Comparison of ENCODE assay signal across 12 cellular contexts in the genomic region with DNA sequence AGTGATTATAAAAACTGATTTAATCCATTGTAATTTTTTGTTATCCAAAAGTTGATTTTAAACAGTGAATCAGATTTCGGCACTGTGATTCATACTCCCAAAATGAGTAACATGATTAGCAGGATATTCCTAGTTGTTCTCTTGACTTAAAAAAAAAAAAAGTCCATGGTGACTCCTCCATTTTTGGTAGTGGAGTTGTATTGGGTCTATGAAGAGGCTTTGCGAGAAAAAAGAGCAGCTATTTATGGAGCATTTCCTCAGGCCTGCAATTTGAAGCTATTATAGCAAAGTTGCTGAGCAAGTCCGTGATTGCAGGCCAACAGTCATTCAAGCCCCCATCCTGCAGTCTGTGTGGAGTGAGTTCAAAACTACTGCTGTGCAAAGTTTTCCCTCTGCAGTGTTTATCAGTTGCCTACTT. TPM values are rescaled to one million over a fixed set of nuclear protein-coding genes. Genes with fewer than 3 reads are reported as not detected.
A peak's percentile ranks its signal among the peaks of the same experiment; 100 is the strongest.
DNase-seq lines count a peak whose midpoint lies in the region; FAIRE-seq and TF ChIP-seq lines count a peak whose summit lies in the region.
"Had no signal": no experiment of that assay in that cellular context is flagged by ENCODE, and none has a peak within 500 bp of the region (broad histone marks: within the 10 kb centered on the region; RNA-seq: fewer than 3 reads in every experiment).

No MANE protein-coding gene starts in this region.

- TF ChIP-seq CTCF in cardiac fibroblast (IDR thresholded peaks at IDR 0.05; ENCODE audit: low read depth, low read length) = no peak

- H3K27ac ChIP-seq in subcutaneous abdominal adipose tissue (ENCODE audit: low read depth, low read length) (peak overlapping the region; percentile 77), small intestine (ENCODE audit: low read depth in 1 of 2, low read length in 1 of 2) (no peak overlapping the region)

- H3K9ac ChIP-seq in subcutaneous abdominal adipose tissue (ENCODE audit: low read length in 5 of 5) = peak overlapping the region in 1 of 5 donors; percentile 51

- no peaks in the 10 kb centered on the region for H3K9me3 ChIP-seq in subcutaneous abdominal adipose tissue (ENCODE audit: control insufficient read depth in 5 of 5, low read length in 5 of 5)
- no peaks in the 10 kb centered on the region for H3K9me3 ChIP-seq in small intestine (ENCODE audit: control insufficient read depth, low read depth)

- H3K4me3 ChIP-seq in cardiac fibroblast (replicated peaks in 1 of 2; ENCODE audit: low read depth in 2 of 2, low read length in 2 of 2) (no peak overlapping the region), subcutaneous abdominal adipose tissue (ENCODE audit: low read depth in 1 of 5, low read length in 5 of 5) (no peak overlapping the region), small intestine (ENCODE audit: low read depth in 1 of 2, low read length in 2 of 2) (no peak overlapping the region)

- DNase-seq in HS-27A (ENCODE audit: low read depth) (peak; percentile 48), cardiac fibroblast (ENCODE audit: low read depth in 2 of 2) (peak; percentile 69 to 88), iPS-NIHi11 (ENCODE audit: low spot score) (peak; percentile 17), small intestine (no peak), T-helper 9 cell (no peak), occipital lobe (lab: John Stamatoyannopoulos, UW) (no peak)
- DNase-seq in activated CD4-positive, CD25-positive, alpha-beta regulatory T cell treated with anti-CD3 and anti-CD28 coated beads, Interleukin-2, amount 50 U/mL, for 72 hours = no peak
- DNase-seq: activated CD4-positive, alpha-beta T cell treated with anti-CD3 and anti-CD28 coated beads, Interleukin-2, amount 50 U/mL, for 1 hour; GF-D8; NCI-H748 treated with DMSO at 0.1 percent for 48 hours; nucleus accumbens had no signal

- H3K36me3 ChIP-seq in subcutaneous abdominal adipose tissue (ENCODE audit: control insufficient read depth in 5 of 5, insufficient read depth in 5 of 5, low read length in 5 of 5) = no peaks in the 10 kb centered on the region
- H3K36me3 ChIP-seq in small intestine (ENCODE audit: control insufficient read depth in 2 of 2, insufficient read depth in 2 of 2, low read length in 2 of 2) = no peaks in the 10 kb centered on the region

- no peaks in the 10 kb centered on the region for H3K27me3 ChIP-seq in subcutaneous abdominal adipose tissue (ENCODE audit: control insufficient read depth in 5 of 5, insufficient read depth in 4 of 5, low read length in 5 of 5)
- no peaks in the 10 kb centered on the region for H3K27me3 ChIP-seq in small intestine (ENCODE audit: control insufficient read depth in 2 of 2, insufficient read depth in 2 of 2, low read length in 2 of 2)

- no peak for FAIRE-seq in small intestine (lab: Jason Lieb, UNC)

- H3K4me1 ChIP-seq in subcutaneous abdominal adipose tissue (ENCODE audit: control insufficient read depth in 5 of 5, insufficient read depth in 5 of 5, low read length in 5 of 5) (peaks cover 3 to 25% (median 20%) of the 10 kb centered on the region in 5 donors), small intestine (ENCODE audit: control insufficient read depth in 2 of 2, insufficient read depth in 1 of 2, low read depth in 1 of 2, low read length in 1 of 2) (peaks cover 2 to 7% of the 10 kb centered on the region in 2 donors)

- WGBS in small intestine, 3 donors = 34 to 53% (median 47%) methylated on average over 3 of the region's 3 CpGs

RNA-seq across cellular contexts. Expression of a gene that starts 28.8 kb away (rescaled TPM):
- 10 to 100 TPM; 14.1 to 24.4 (median 15.2) TPM for polyA plus RNA-seq in small intestine
- 18.7 TPM for total RNA-seq in occipital lobe

Comparison
In these comparisons a context has a peak if more than half of its experiments do, and no peak if none do; other contexts are left out.
1. DNase-seq: peak in HS-27A (single experiment), cardiac fibroblast (2 of 2) and iPS-NIHi11 (single experiment); none in small intestine (single experiment), T-helper 9 cell (single experiment), activated CD4-positive, CD25-positive, alpha-beta regulatory T cell treated with anti-CD3 and anti-CD28 coated beads, Interleukin-2, amount 50 U/mL, for 72 hours (single experiment) and occipital lobe (single experiment).